ENCODE assay signal across 19 cellular contexts in genomic region chr20:18191336-18191735, GRCh38. TPM values are rescaled to one million over a fixed set of nuclear protein-coding genes. Genes with fewer than 3 reads are reported as not detected.
DNase-seq lines count a peak whose midpoint lies in the region; ATAC-seq and TF ChIP-seq lines count a peak whose summit lies in the region.
"Had no signal": no experiment of that assay in that cellular context is flagged by ENCODE, and none has a peak within 500 bp of the region (broad histone marks: within the 10 kb centered on the region; RNA-seq: fewer than 3 reads in every experiment).

No MANE protein-coding gene starts in this region.

- peaks cover 6% of the 10 kb centered on the region for H3K4me1 ChIP-seq in RWPE2 (ENCODE audit: insufficient read depth, poor library complexity, severe bottlenecking)
- no peaks in the 10 kb centered on the region for H3K4me1 ChIP-seq in mucosa of descending colon (ENCODE audit: low read depth)
- no peaks in the 10 kb centered on the region for H3K4me1 ChIP-seq in left lung

- DNase-seq in HuH-7 (ENCODE audit: low spot score) (peak; percentile 38), RWPE2 (ENCODE audit: low spot score) (no peak), left kidney (ENCODE audit: low read depth, low spot score) (peak; percentile 89), mucosa of descending colon (no peak), left lung (no peak), DMS 273 (lab: John Stamatoyannopoulos, UW; ENCODE audit: unreplicated experiment) (no peak)
- no peak for DNase-seq in activated T-cell treated with anti-CD3 and anti-CD28 coated beads, Interleukin-2, amount 50 U/mL, for 48 hours
- DNase-seq: C1 segment of cervical spinal cord; CD4-positive, alpha-beta memory T cell; COR-L47; DMS 273 treated with DMSO at 0.1 percent for 48 hours; DMS79; EL; GDM1; H9 had no signal

- H3K9me3 ChIP-seq in RWPE2 (ENCODE audit: severe bottlenecking), result no peaks in the 10 kb centered on the region
- H3K9me3 ChIP-seq in mucosa of descending colon, result no peaks in the 10 kb centered on the region
- H3K9me3 ChIP-seq in left lung, result no peaks in the 10 kb centered on the region

- TF ChIP-seq CTCF in RWPE2 (IDR thresholded peaks at IDR 0.05; ENCODE audit: poor library complexity, severe bottlenecking), result no peak
- no peak for TF ChIP-seq CTCF in mucosa of descending colon (IDR thresholded peaks at IDR 0.05)
- no peak for TF ChIP-seq CTCF in left lung (IDR thresholded peaks at IDR 0.05)

- no peaks in the 10 kb centered on the region; the same call in 1 of the 2 replicates for H3K36me3 ChIP-seq in RWPE2 (ENCODE audit: low read depth)
- peaks cover 4% of the 10 kb centered on the region for H3K36me3 ChIP-seq in mucosa of descending colon (ENCODE audit: low read depth)
- peaks cover 0 to 23% of the 10 kb centered on the region in 2 donors for H3K36me3 ChIP-seq in left lung

- H3K4me3 ChIP-seq in RWPE2 (ENCODE audit: severe bottlenecking), result no peak overlapping the region
- H3K4me3 ChIP-seq in mucosa of descending colon, result no peak overlapping the region
- H3K4me3 ChIP-seq in left lung, result no peak overlapping the region
- H3K4me3 ChIP-seq: GM12878, GM23338 had no signal

- intact Hi-C loops in mucosa of descending colon (cut with DNase I, micrococcal nuclease), result no loop called here
- intact Hi-C loops in left lung (cut with DNase I), result no loop called here

- peak overlapping the region; percentile 28 for H3K27ac ChIP-seq in RWPE2 (ENCODE audit: poor library complexity, severe bottlenecking)
- no peak overlapping the region for H3K27ac ChIP-seq in left lung

- H3K27me3 ChIP-seq in RWPE2 (ENCODE audit: insufficient read depth, poor library complexity, severe bottlenecking) (no peaks in the 10 kb centered on the region), left lung (no peaks in the 10 kb centered on the region)

- ATAC-seq in RWPE2 (ENCODE audit: low read depth) (no peak), mucosa of descending colon (peak; percentile 24), left lung (no peak), HG03196 (IDR thresholded peaks at IDR 0.05; ENCODE audit: unreplicated experiment) (no peak)
- ATAC-seq: GM12878, HCT116 had no signal

RNA-seq across cellular contexts. Expression of gene KAT14, which starts 53.7 kb away (rescaled TPM):
- total RNA-seq in mucosa of descending colon, result 10 to 100 TPM; 13.0 to 23.4 (median 16.6) TPM
- total RNA-seq in left lung, result 10 to 100 TPM in 1 of 2 donors, 1 to 10 TPM in 1; 8.0 to 11.4 TPM

RNA-seq across cellular contexts. Expression of gene PET117, which starts 53.7 kb away (rescaled TPM):
- total RNA-seq in mucosa of descending colon (10 to 100 TPM; 13.6 to 25.6 (median 14.7) TPM), left lung (10 to 100 TPM; 14.1 to 14.6 TPM)

Comparison
In these comparisons a context has a peak if more than half of its experiments do, and no peak if none do; other contexts are left out.
1. DNase-seq: peak in HuH-7 (single experiment) and left kidney (single experiment); none in RWPE2 (single experiment), mucosa of descending colon (0 of 3), left lung (0 of 2), activated T-cell treated with anti-CD3 and anti-CD28 coated beads, Interleukin-2, amount 50 U/mL, for 48 hours (0 of 2) and DMS 273 (single experiment).